8 cellular contexts compared by ENCODE assay signal in the genomic region with DNA sequence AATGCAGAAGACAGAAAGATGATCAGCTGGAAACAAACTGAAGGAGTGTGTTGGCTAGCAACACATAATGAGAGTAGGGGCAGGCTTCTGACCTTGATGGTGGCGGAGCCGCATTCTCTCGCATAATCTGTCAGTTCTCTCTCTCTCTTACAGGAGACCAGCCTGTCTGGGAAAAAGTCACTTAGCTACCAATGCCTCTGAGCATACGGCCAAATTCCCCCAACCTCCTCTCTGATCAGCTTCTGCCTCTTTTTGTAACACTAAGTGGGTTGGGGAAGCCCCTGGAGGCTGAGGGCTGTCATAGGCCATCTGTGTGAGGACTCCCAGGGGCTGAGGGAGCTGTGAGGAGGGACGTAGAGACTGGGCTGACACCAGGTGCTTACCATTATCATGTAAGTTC.
A peak's percentile ranks its signal among the peaks of the same experiment; 100 is the strongest.
DNase-seq lines count a peak whose midpoint lies in the region; ATAC-seq and TF ChIP-seq lines count a peak whose summit lies in the region.

No MANE protein-coding gene starts in this region.

- no peaks in the 10 kb centered on the region for H3K27me3 Mint-ChIP-seq in mesothelial cell of epicardium (ENCODE audit: low read depth)

- no peak overlapping the region for H3K4me3 Mint-ChIP-seq in mesothelial cell of epicardium

- H3K9me3 Mint-ChIP-seq in mesothelial cell of epicardium: no peaks in the 10 kb centered on the region

- TF ChIP-seq CTCF in omental fat pad (IDR thresholded peaks at IDR 0.05): no peak
- TF ChIP-seq CTCF in mesothelial cell of epicardium (IDR thresholded peaks at IDR 0.05; ENCODE audit: unreplicated experiment): no peak

- H3K36me3 Mint-ChIP-seq in mesothelial cell of epicardium: peaks cover 13% of the 10 kb centered on the region

- H3K4me1 Mint-ChIP-seq in mesothelial cell of epicardium: peaks cover 5% of the 10 kb centered on the region

- ATAC-seq in HG03025 (IDR thresholded peaks at IDR 0.05; ENCODE audit: low FRiP score, unreplicated experiment): peak; percentile 47
- peak; percentile 16 for ATAC-seq in omental fat pad (ENCODE audit: low FRiP score)

- H3K27ac Mint-ChIP-seq in mesothelial cell of epicardium: no peak overlapping the region

- DNase-seq in stimulated activated CD4-positive, alpha-beta T cell treated with anti-CD3 and anti-CD28 coated beads, Interleukin-15, amount 100 ng/mL, for 24 hours: peak; percentile 60
- no peak for DNase-seq in stimulated activated CD4-positive, alpha-beta T cell treated with anti-CD3 and anti-CD28 coated beads, Interleukin-4, amount 100 ng/mL, for 4 hours
- DNase-seq in activated T-cell treated with anti-CD3 and anti-CD28 coated beads, Interleukin-2, amount 50 U/mL, for 48 hours: peak; percentile 65 to 66
- DNase-seq in omental fat pad (ENCODE audit: low spot score) (no peak), mesothelial cell of epicardium (ENCODE audit: low spot score in 2 of 2, unreplicated experiment in 2 of 2) (no peak), NCI-H69 (lab: John Stamatoyannopoulos, UW) (no peak), GDM1 (lab: John Stamatoyannopoulos, UW) (no peak)

Comparison
In these comparisons a context has a peak if more than half of its experiments do, and no peak if none do; other contexts are left out.
1. DNase-seq: peak in stimulated activated CD4-positive, alpha-beta T cell treated with anti-CD3 and anti-CD28 coated beads, Interleukin-15, amount 100 ng/mL, for 24 hours (single experiment) and activated T-cell treated with anti-CD3 and anti-CD28 coated beads, Interleukin-2, amount 50 U/mL, for 48 hours (2 of 2); none in stimulated activated CD4-positive, alpha-beta T cell treated with anti-CD3 and anti-CD28 coated beads, Interleukin-4, amount 100 ng/mL, for 4 hours (0 of 2), omental fat pad (single experiment), mesothelial cell of epicardium (0 of 2), NCI-H69 (single experiment) and GDM1 (single experiment).